29 cellular contexts compared by ENCODE assay signal in genomic region chr1:5189384-5189783, GRCh38.
"Had no signal": no experiment of that assay in that cellular context is flagged by ENCODE, and none has a peak within 500 bp of the region (broad histone marks: within the 10 kb centered on the region; RNA-seq: fewer than 3 reads in every experiment).

No MANE protein-coding gene starts in this region.

- H3K36me3 ChIP-seq: ascending aorta, breast epithelium, cardiac muscle cell, colonic mucosa had no signal

- ATAC-seq: activated CD4-positive, alpha-beta T cell treated with anti-CD3 and anti-CD28 coated beads for 36 hours; activated CD8-positive, alpha-beta memory T cell treated with anti-CD3 and anti-CD28 coated beads, Interleukin-2, amount 10 ng/mL, durations not matched to agents 7 days and 5 days; activated CD8-positive, alpha-beta T cell treated with anti-CD3 and anti-CD28 coated beads, Interleukin-2, amount 10 ng/mL, durations not matched to agents 7 days and 5 days; activated naive CD4-positive, alpha-beta T cell treated with anti-CD3 and anti-CD28 coated beads, Interleukin-2, amount 50 U/mL, for 72 hours had no signal

- H3K4me1 ChIP-seq: ascending aorta, breast epithelium, colonic mucosa had no signal

- FAIRE-seq: endometrium, endothelial cell of umbilical vein, frontal cortex had no signal

- DNase-seq: activated CD4-positive, alpha-beta memory T cell treated with anti-CD3 and anti-CD28 coated beads for 36 hours; activated CD4-positive, alpha-beta T cell treated with anti-CD3 and anti-CD28 coated beads for 36 hours; activated CD4-positive, alpha-beta T cell treated with anti-CD3 and anti-CD28 coated beads, Interleukin-2, amount 10 ng/mL, durations not matched to agents 24 days and 14 days; activated CD4-positive, CD25-positive, alpha-beta regulatory T cell; activated CD4-positive, CD25-positive, alpha-beta regulatory T cell treated with anti-CD3 and anti-CD28 coated beads, Interleukin-2, amount 50 U/mL, for 72 hours; activated CD8-positive, alpha-beta memory T cell treated with anti-CD3 and anti-CD28 coated beads, Interleukin-2, amount 10 ng/mL, durations not matched to agents 7 days and 5 days; activated CD8-positive, alpha-beta memory T cell treated with anti-CD3 and anti-CD28 coated beads, Interleukin-2, amount 50 U/mL, for 4 hours; activated CD8-positive, alpha-beta T cell treated with anti-CD3 and anti-CD28 coated beads, Interleukin-2, amount 10 ng/mL, durations not matched to agents 7 days and 5 days; activated gamma-delta T cell; activated naive CD4-positive, alpha-beta T cell; activated naive CD4-positive, alpha-beta T cell treated with anti-CD3 and anti-CD28 coated beads, Interleukin-2, amount 10 ng/mL, durations not matched to agents 7 days and 5 days; activated naive CD8-positive, alpha-beta T cell treated with anti-CD3 and anti-CD28 coated beads, Interleukin-2, amount 10 ng/mL, durations not matched to agents 7 days and 5 days; activated T-cell treated with anti-CD3 and anti-CD28 coated beads, Interleukin-2, amount 50 U/mL, for 1 hour; activated T-cell treated with anti-CD3 and anti-CD28 coated beads, Interleukin-2, amount 50 U/mL, for 48 hours; central memory CD4-positive, alpha-beta T cell; cerebellar nuclear complex; colonic mucosa; effector CD8-positive, alpha-beta T cell; foreskin fibroblast; head of caudate nucleus; hippocampal formation had no signal

- H3K27ac ChIP-seq: ascending aorta, breast epithelium, cardiac muscle cell, colonic mucosa, epithelial cell of prostate had no signal

- H3K27me3 ChIP-seq: ascending aorta, cardiac muscle cell, colonic mucosa had no signal

- H3K9me3 ChIP-seq: ascending aorta, breast epithelium, colonic mucosa had no signal

- H3K4me3 ChIP-seq: ascending aorta, breast epithelium, cardiac muscle cell, colonic mucosa had no signal
